39 cellular contexts compared by ENCODE assay signal in genomic region chr12:86290615-86291014, GRCh38. TPM values are rescaled to one million over a fixed set of nuclear protein-coding genes. Genes with fewer than 3 reads are reported as not detected.
"Had no signal": no experiment of that assay in that cellular context is flagged by ENCODE, and none has a peak within 500 bp of the region (broad histone marks: within the 10 kb centered on the region; RNA-seq: fewer than 3 reads in every experiment).

No MANE protein-coding gene starts in this region.

- H3K9me3 ChIP-seq: body of pancreas, breast epithelium, SJCRH30 had no signal

- H3K27ac ChIP-seq: body of pancreas, breast epithelium, KMS-11, SJCRH30, SK-N-MC, WERI-Rb-1 had no signal

- H3K4me1 ChIP-seq: body of pancreas, breast epithelium, SJCRH30 had no signal

- H3K4me2 ChIP-seq: KMS-11 had no signal

- H3K9ac ChIP-seq: KMS-11 had no signal

- ATAC-seq: activated CD8-positive, alpha-beta memory T cell treated with anti-CD3 and anti-CD28 coated beads, Interleukin-2, amount 10 ng/mL, durations not matched to agents 7 days and 5 days; activated T-cell treated with anti-CD3 and anti-CD28 coated beads, Interleukin-2, amount 50 U/mL, for 72 hours; activated T-helper 17 cell treated with anti-CD3 and anti-CD28 coated beads, Interleukin-2, amount 50 U/mL, for 72 hours; body of pancreas; Panc1 had no signal

- H3K36me3 ChIP-seq: breast epithelium, SJCRH30, WERI-Rb-1 had no signal

- H3K27me3 ChIP-seq: body of pancreas, breast epithelium, SJCRH30 had no signal

- DNase-seq: activated CD4-positive, alpha-beta memory T cell treated with anti-CD3 and anti-CD28 coated beads, Interleukin-2, amount 10 ng/mL, durations not matched to agents 7 days and 5 days; activated CD4-positive, alpha-beta T cell treated with anti-CD3 and anti-CD28 coated beads for 1 hour; activated CD4-positive, alpha-beta T cell treated with anti-CD3 and anti-CD28 coated beads for 48 hours; activated CD4-positive, CD25-positive, alpha-beta regulatory T cell; activated CD8-positive, alpha-beta memory T cell treated with anti-CD3 and anti-CD28 coated beads for 24 hours; activated CD8-positive, alpha-beta memory T cell treated with anti-CD3 and anti-CD28 coated beads, Interleukin-2, amount 10 ng/mL, durations not matched to agents 7 days and 5 days; activated CD8-positive, alpha-beta memory T cell treated with anti-CD3 and anti-CD28 coated beads, Interleukin-2, amount 50 U/mL, for 48 hours; activated effector memory CD4-positive, alpha-beta T cell treated with anti-CD3 and anti-CD28 coated beads, Interleukin-2, amount 50 U/mL, for 16 hours; activated naive CD4-positive, alpha-beta T cell; activated naive CD4-positive, alpha-beta T cell treated with anti-CD3 and anti-CD28 coated beads, Interleukin-2, amount 50 U/mL, for 16 hours; activated naive CD8-positive, alpha-beta T cell treated with anti-CD3 and anti-CD28 coated beads for 36 hours; activated T-cell treated with anti-CD3 and anti-CD28 coated beads, Interleukin-2, amount 50 U/mL, for 72 hours; amniotic stem cell; aorta; body of pancreas; cerebellar nuclear complex; NCI-H1105 treated with DMSO at 0.1 percent for 48 hours; NCI-H1436 treated with DMSO at 0.1 percent for 48 hours; NCI-H1694 treated with DMSO at 0.1 percent for 48 hours; NCI-H2029; NCI-H2107; NCI-H2171; NCI-H510A; NCI-H526; NCI-H748 treated with DMSO at 0.1 percent for 48 hours; OCI-M1; SHP77; SJCRH30; T1000; WERI-Rb-1 had no signal

- H3K4me3 ChIP-seq: body of pancreas, breast epithelium, SJCRH30, SK-N-MC had no signal

RNA-seq across cellular contexts. Expression of gene MGAT4C, which starts 34.4 kb away (rescaled TPM):
- total RNA-seq: activated CD4-positive, alpha-beta memory T cell treated with anti-CD3 and anti-CD28 coated beads, Interleukin-2, amount 10 ng/mL, durations not matched to agents 7 days and 5 days; activated CD8-positive, alpha-beta memory T cell treated with anti-CD3 and anti-CD28 coated beads, Interleukin-2, amount 10 ng/mL, durations not matched to agents 7 days and 5 days; activated naive CD8-positive, alpha-beta T cell treated with anti-CD3 and anti-CD28 coated beads for 36 hours; activated T-cell treated with anti-CD3 and anti-CD28 coated beads, Interleukin-2, amount 50 U/mL, for 72 hours; activated T-helper 17 cell treated with anti-CD3 and anti-CD28 coated beads, Interleukin-2, amount 50 U/mL, for 72 hours; MCF 10A; RPMI7951; T-helper 1 cell treated with Interleukin-12 subunit alpha and Interleukin-12 subunit beta and Interleukin-4 antibody, amounts not matched to agents 30 ng/mL and 1 ng/mL, for 36 hours; T-helper 2 cell treated with Interferon-gamma antibody and Interleukin-4, amounts not matched to agents 100 ng/mL and 5 ng/mL, for 36 hours had no signal
